ENCODE assay signal across 1 cellular context in the genomic region with DNA sequence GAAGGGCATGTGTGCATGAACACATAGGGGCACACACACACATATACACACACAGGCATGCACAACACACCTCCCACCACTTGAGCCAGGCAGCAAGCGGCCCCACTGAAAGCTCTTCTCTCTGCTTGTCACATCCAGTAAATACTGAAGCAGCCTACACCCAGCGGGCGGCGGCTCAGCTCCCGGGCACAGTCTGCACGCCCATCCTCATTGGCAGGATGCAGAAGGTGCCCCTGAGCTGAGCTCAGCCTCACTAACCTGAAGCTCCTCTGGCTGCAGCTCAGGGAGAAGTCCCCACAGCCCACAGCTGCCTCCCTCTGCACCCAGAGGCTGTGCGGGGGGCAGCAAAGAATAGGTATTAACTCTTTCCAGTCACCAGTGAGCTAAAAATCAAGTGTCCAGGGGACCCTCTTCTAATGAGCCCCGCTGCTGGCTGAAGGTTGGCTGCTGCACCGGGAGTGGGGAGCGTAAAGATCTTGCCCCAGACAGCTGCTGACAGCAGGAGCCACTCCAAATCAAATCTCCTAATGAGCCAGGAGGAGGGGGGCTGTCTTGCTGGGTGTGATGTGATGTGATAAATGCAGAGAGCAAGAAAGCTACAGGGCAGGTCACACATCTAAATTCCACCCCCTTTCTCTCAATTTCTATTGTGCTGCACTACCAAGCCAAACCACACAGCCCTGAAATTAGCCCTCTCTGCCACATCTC.
TF ChIP-seq lines count a peak whose summit lies in the region.

No MANE protein-coding gene starts in this region.

TF ChIP-seq in GM23338, 12 proteins besides CTCF, POLR2A, EP300 and RAD21 (continued from another document):
- TF ChIP-seq, protein P1, sequence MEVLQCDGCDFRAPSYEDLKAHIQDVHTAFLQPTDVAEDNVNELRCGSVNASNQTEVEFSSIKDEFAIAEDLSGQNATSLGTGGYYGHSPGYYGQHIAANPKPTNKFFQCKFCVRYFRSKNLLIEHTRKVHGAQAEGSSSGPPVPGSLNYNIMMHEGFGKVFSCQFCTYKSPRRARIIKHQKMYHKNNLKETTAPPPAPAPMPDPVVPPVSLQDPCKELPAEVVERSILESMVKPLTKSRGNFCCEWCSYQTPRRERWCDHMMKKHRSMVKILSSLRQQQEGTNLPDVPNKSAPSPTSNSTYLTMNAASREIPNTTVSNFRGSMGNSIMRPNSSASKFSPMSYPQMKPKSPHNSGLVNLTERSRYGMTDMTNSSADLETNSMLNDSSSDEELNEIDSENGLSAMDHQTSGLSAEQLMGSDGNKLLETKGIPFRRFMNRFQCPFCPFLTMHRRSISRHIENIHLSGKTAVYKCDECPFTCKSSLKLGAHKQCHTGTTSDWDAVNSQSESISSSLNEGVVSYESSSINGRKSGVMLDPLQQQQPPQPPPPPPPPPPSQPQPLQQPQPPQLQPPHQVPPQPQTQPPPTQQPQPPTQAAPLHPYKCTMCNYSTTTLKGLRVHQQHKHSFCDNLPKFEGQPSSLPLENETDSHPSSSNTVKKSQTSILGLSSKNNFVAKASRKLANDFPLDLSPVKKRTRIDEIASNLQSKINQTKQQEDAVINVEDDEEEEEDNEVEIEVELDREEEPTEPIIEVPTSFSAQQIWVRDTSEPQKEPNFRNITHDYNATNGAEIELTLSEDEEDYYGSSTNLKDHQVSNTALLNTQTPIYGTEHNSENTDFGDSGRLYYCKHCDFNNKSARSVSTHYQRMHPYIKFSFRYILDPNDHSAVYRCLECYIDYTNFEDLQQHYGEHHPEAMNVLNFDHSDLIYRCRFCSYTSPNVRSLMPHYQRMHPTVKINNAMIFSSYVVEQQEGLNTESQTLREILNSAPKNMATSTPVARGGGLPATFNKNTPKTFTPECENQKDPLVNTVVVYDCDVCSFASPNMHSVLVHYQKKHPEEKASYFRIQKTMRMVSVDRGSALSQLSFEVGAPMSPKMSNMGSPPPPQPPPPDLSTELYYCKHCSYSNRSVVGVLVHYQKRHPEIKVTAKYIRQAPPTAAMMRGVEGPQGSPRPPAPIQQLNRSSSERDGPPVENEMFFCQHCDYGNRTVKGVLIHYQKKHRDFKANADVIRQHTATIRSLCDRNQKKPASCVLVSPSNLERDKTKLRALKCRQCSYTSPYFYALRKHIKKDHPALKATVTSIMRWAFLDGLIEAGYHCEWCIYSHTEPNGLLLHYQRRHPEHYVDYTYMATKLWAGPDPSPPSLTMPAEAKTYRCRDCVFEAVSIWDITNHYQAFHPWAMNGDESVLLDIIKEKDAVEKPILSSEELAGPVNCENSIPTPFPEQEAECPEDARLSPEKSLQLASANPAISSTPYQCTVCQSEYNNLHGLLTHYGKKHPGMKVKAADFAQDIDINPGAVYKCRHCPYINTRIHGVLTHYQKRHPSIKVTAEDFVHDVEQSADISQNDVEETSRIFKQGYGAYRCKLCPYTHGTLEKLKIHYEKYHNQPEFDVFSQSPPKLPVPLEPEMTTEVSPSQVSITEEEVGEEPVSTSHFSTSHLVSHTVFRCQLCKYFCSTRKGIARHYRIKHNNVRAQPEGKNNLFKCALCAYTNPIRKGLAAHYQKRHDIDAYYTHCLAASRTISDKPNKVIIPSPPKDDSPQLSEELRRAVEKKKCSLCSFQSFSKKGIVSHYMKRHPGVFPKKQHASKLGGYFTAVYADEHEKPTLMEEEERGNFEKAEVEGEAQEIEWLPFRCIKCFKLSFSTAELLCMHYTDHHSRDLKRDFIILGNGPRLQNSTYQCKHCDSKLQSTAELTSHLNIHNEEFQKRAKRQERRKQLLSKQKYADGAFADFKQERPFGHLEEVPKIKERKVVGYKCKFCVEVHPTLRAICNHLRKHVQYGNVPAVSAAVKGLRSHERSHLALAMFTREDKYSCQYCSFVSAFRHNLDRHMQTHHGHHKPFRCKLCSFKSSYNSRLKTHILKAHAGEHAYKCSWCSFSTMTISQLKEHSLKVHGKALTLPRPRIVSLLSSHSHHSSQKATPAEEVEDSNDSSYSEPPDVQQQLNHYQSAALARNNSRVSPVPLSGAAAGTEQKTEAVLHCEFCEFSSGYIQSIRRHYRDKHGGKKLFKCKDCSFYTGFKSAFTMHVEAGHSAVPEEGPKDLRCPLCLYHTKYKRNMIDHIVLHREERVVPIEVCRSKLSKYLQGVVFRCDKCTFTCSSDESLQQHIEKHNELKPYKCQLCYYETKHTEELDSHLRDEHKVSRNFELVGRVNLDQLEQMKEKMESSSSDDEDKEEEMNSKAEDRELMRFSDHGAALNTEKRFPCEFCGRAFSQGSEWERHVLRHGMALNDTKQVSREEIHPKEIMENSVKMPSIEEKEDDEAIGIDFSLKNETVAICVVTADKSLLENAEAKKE (CRISPR knock-in tag; IDR thresholded peaks at IDR 0.05) = no peak
- no peak for TF ChIP-seq ZNF331 (CRISPR knock-in tag; IDR thresholded peaks at IDR 0.05; ENCODE audit: low read depth)
